Comparison of ENCODE assay signal across 11 cellular contexts in the genomic region with DNA sequence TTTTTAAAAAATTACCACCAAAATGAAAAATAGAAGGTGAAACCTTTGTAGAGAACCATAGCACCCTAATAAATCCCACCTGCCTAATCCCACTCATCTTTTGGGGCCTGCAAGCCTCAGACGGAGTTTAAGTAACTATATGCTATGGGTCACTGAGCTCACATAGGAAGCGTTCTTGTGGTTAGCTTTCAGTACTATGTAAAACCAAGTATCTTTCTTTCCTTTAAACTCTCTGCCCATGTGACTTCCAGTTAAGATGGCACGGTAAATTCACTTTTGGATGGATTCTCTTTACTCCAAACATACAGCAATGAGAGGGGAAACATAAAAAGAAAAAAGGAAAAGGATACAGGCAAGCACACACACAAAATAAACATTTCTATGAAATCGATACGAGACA. TPM values are rescaled to one million over a fixed set of nuclear protein-coding genes. Genes with fewer than 3 reads are reported as not detected.
DNase-seq lines count a peak whose midpoint lies in the region; ATAC-seq and TF ChIP-seq lines count a peak whose summit lies in the region.
"Had no signal": no experiment of that assay in that cellular context is flagged by ENCODE, and none has a peak within 500 bp of the region (broad histone marks: within the 10 kb centered on the region; RNA-seq: fewer than 3 reads in every experiment).

No MANE protein-coding gene starts in this region.

- DNase-seq in dorsolateral prefrontal cortex (no peak), AML-193 (lab: John Stamatoyannopoulos, UW) (no peak), thyroid gland (no peak)
- DNase-seq: mammary epithelial cell had no signal

- H3K4me3 ChIP-seq in endocrine pancreas (ENCODE audit: control insufficient read depth, insufficient read depth, low read length) (peak overlapping the region; percentile 44), dorsolateral prefrontal cortex (no peak overlapping the region), thyroid gland (replicated peaks in 1 of 3) (no peak overlapping the region)
- H3K4me3 ChIP-seq: HAP-1 had no signal

- H3K27ac ChIP-seq in dorsolateral prefrontal cortex (no peak overlapping the region), thyroid gland (no peak overlapping the region)
- H3K27ac ChIP-seq: KMS-11 had no signal

- intact Hi-C loops in dorsolateral prefrontal cortex (cut with DNase I) (loop anchor here in 1 of 2 donors (5.0 to 10.0 kb wide), 3 partner anchors 82 to 599 kb away; no protein-coding TSS in a partner anchor), thyroid gland (cut with DNase I) (no loop called here)

- ATAC-seq in GM18858 (IDR thresholded peaks at IDR 0.05; ENCODE audit: unreplicated experiment), result peak; percentile 72
- ATAC-seq in GM21381 (IDR thresholded peaks at IDR 0.05; ENCODE audit: unreplicated experiment), result peak; percentile 81
- ATAC-seq in HG03159 (IDR thresholded peaks at IDR 0.05; ENCODE audit: unreplicated experiment), result peak; percentile 73
- ATAC-seq: sciatic nerve had no signal

- WGBS in thyroid gland, 2 donors, result 76 to 78% methylated on average over 5 of the region's 5 CpGs

- no peak overlapping the region for H3K9ac ChIP-seq in endocrine pancreas (ENCODE audit: control insufficient read depth, insufficient read depth, low read length)
- H3K9ac ChIP-seq: KMS-11 had no signal

- TF ChIP-seq POLR2A in thyroid gland (IDR thresholded peaks at IDR 0.05), result no peak

- H3K9me3 ChIP-seq in endocrine pancreas (ENCODE audit: control insufficient read depth, low read length), result no peaks in the 10 kb centered on the region
- no peaks in the 10 kb centered on the region for H3K9me3 ChIP-seq in thyroid gland
- H3K9me3 ChIP-seq: HAP-1 had no signal

- no peaks in the 10 kb centered on the region for H3K27me3 ChIP-seq in endocrine pancreas (ENCODE audit: control insufficient read depth, insufficient read depth, low read length)
- no peaks in the 10 kb centered on the region for H3K27me3 ChIP-seq in dorsolateral prefrontal cortex
- no peaks in the 10 kb centered on the region for H3K27me3 ChIP-seq in thyroid gland

- H3K4me1 ChIP-seq in endocrine pancreas (ENCODE audit: control insufficient read depth, insufficient read depth, low read length) (peaks cover 13% of the 10 kb centered on the region), thyroid gland (peaks cover 16 to 20% of the 10 kb centered on the region in 2 donors)
- H3K4me1 ChIP-seq: HAP-1 had no signal

- TF ChIP-seq CTCF in dorsolateral prefrontal cortex (IDR thresholded peaks at IDR 0.05 in 54 of 56, conservative IDR thresholded peaks at IDR 0.05 in 2 of 56; ENCODE audit: low read depth in 1 of 56, partially characterized antibody in 56 of 56), result no peak
- TF ChIP-seq CTCF in thyroid gland (IDR thresholded peaks at IDR 0.05), result no peak

- H3K36me3 ChIP-seq in endocrine pancreas (ENCODE audit: control insufficient read depth, insufficient read depth, low read length) (no peaks in the 10 kb centered on the region), thyroid gland (no peaks in the 10 kb centered on the region)
- H3K36me3 ChIP-seq: HAP-1 had no signal

RNA-seq across cellular contexts. Expression of a gene that starts 50.9 kb away (rescaled TPM):
- 10 to 100 TPM in 29 of 120 experiments, 1 to 10 TPM in 91; 2.8 to 23.5 (median 7.3) TPM for total RNA-seq in dorsolateral prefrontal cortex
- 10 to 100 TPM; 13.9 to 15.0 (median 14.2) TPM for total RNA-seq in thyroid gland
